Comparison of ENCODE assay signal across 8 cellular contexts in the genomic region with DNA sequence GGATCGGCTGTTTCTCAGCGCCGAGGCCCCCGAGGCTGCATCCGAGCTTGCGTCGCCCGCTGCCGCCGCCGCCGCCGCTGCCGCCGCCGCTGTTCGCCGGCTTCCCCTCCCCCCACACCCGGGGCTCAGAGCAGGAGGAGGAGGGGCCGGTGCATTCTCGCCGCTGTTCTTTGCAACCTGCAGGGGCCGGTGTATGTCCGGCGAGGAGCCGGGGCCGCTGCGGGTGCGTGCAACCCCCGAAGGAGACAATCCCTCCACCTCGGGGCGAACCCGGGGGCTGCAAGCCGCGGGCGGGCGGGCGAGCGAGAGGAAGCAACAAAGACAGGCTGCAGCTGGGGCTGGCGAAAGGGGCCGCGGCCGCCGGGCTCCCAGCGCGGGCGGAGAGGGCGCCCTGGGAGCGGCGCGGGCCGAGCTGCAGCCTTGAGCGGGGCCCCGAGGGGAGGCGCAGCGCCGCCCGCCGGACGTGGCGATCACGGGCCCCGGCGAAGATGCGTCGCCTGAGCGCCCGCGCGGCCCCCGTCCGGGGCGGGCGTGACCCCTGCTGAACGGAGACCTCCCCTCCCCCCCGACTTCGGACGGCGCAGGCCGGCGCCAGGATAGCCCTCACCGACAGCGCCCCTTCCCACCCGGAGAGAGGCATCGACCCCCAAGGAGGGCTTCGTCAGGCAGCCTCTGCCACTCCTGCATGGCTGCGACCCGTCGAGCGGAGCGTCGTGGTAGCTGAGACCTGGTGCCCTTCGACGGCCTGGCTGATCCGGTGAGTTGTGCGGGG. TPM values are rescaled to one million over a fixed set of nuclear protein-coding genes. Genes with fewer than 3 reads are reported as not detected.
A peak's percentile ranks its signal among the peaks of the same experiment; 100 is the strongest.
DNase-seq lines count a peak whose midpoint lies in the region; ATAC-seq and TF ChIP-seq lines count a peak whose summit lies in the region.

No MANE protein-coding gene starts in this region.

- TF ChIP-seq CTCF in psoas muscle (IDR thresholded peaks at IDR 0.05) = peak; percentile 28

- H3K27me3 ChIP-seq in psoas muscle (ENCODE audit: insufficient read depth in 3 of 3, low read length in 2 of 3) (no peaks in the 10 kb centered on the region), aorta (ENCODE audit: control insufficient read depth in 1 of 2, insufficient read depth in 2 of 2, low read length in 1 of 2) (no peaks in the 10 kb centered on the region)

- H3K36me3 ChIP-seq in psoas muscle (ENCODE audit: insufficient read depth in 1 of 2, low read depth in 1 of 2) = no peaks in the 10 kb centered on the region
- H3K36me3 ChIP-seq in aorta (ENCODE audit: control insufficient read depth in 1 of 2, insufficient read depth in 2 of 2, low read length in 1 of 2) = no peaks in the 10 kb centered on the region

- peak; percentile 38 for ATAC-seq in GM19035 (IDR thresholded peaks at IDR 0.05; ENCODE audit: unreplicated experiment)
- peak; percentile 4 for ATAC-seq in HG03565 (IDR thresholded peaks at IDR 0.05; ENCODE audit: unreplicated experiment)
- ATAC-seq in left cardiac atrium = peak; percentile 6
- peak; percentile 20 to 34 (median 32) for ATAC-seq in psoas muscle
- no peak for ATAC-seq in aorta (ENCODE audit: low FRiP score)

- intact Hi-C loops in left cardiac atrium (cut with DNase I) (loop anchor here (2.0 to 10.0 kb wide), 4 partner anchors 60 to 190 kb away; no protein-coding TSS in a partner anchor), psoas muscle (cut with DNase I) (no loop called here), aorta (cut with DNase I) (no loop called here)

- H3K9me3 ChIP-seq in psoas muscle (no peaks in the 10 kb centered on the region), aorta (ENCODE audit: control insufficient read depth, low read length) (no peaks in the 10 kb centered on the region)

- peaks cover 41% of the 10 kb centered on the region for H3K4me1 ChIP-seq in psoas muscle
- no peaks in the 10 kb centered on the region for H3K4me1 ChIP-seq in aorta (ENCODE audit: control insufficient read depth in 1 of 2, insufficient read depth in 2 of 2, low read length in 2 of 2)

- H3K4me3 Mint-ChIP-seq in activated naive CD4-positive, alpha-beta T cell treated with anti-CD3 and anti-CD28 coated beads, Interleukin-2, amount 10 ng/mL, durations not matched to agents 7 days and 5 days = peak overlapping the region; percentile 65

- WGBS in psoas muscle, 3 donors = 1 to 2% (median 1%) methylated on average over 46 to 96 of the region's 96 CpGs
- 1% methylated on average over 49 to 96 of the region's 96 CpGs for WGBS in aorta, 2 donors

- no peak overlapping the region for H3K27ac Mint-ChIP-seq in activated naive CD4-positive, alpha-beta T cell treated with anti-CD3 and anti-CD28 coated beads, Interleukin-2, amount 10 ng/mL, durations not matched to agents 7 days and 5 days

- CTCF ChIA-PET in activated naive CD4-positive, alpha-beta T cell treated with anti-CD3 and anti-CD28 coated beads, Interleukin-2, amount 10 ng/mL, durations not matched to agents 7 days and 5 days (lab: Charles Lee) = interaction anchor here (1.1 kb wide), 1 partner anchor 117 kb away, joined by 5 read pairs; no protein-coding TSS in a partner anchor

- H3K4me3 ChIP-seq in psoas muscle (peak overlapping the region; percentile 76), aorta (ENCODE audit: low read length in 2 of 2) (peak overlapping the region; percentile 51 to 66)

- no peaks in the 10 kb centered on the region for H3K36me3 Mint-ChIP-seq in activated naive CD4-positive, alpha-beta T cell treated with anti-CD3 and anti-CD28 coated beads, Interleukin-2, amount 10 ng/mL, durations not matched to agents 7 days and 5 days

- H3K9me3 Mint-ChIP-seq in activated naive CD4-positive, alpha-beta T cell treated with anti-CD3 and anti-CD28 coated beads, Interleukin-2, amount 10 ng/mL, durations not matched to agents 7 days and 5 days = no peaks in the 10 kb centered on the region

- DNase-seq in AG20443 (ENCODE audit: low spot score) = peak; percentile 59
- DNase-seq in RPMI7951 (ENCODE audit: low read depth) = peak; percentile 27
- DNase-seq in activated naive CD4-positive, alpha-beta T cell treated with anti-CD3 and anti-CD28 coated beads, Interleukin-2, amount 10 ng/mL, durations not matched to agents 7 days and 5 days = peak; percentile 63
- DNase-seq in left cardiac atrium = peak; percentile 62
- DNase-seq in psoas muscle = peak; percentile 70 to 84
- peak; percentile 69 to 87 for DNase-seq in aorta

- H3K4me1 Mint-ChIP-seq in activated naive CD4-positive, alpha-beta T cell treated with anti-CD3 and anti-CD28 coated beads, Interleukin-2, amount 10 ng/mL, durations not matched to agents 7 days and 5 days = peaks cover 12% of the 10 kb centered on the region

- H3K27ac ChIP-seq in psoas muscle (peak overlapping the region; percentile 84), aorta (ENCODE audit: low read depth in 1 of 2, low read length in 2 of 2) (no peak overlapping the region)

- peaks cover 85% of the 10 kb centered on the region for H3K27me3 Mint-ChIP-seq in activated naive CD4-positive, alpha-beta T cell treated with anti-CD3 and anti-CD28 coated beads, Interleukin-2, amount 10 ng/mL, durations not matched to agents 7 days and 5 days

RNA-seq across cellular contexts. Expression of a gene that starts 0.7 kb away (rescaled TPM):
- 0.24 and 0.39 TPM in 2 replicates for total RNA-seq in RPMI7951 (2014; rRNA removed; shearing (Covaris generic))
- total RNA-seq in left cardiac atrium (10 to 100 TPM; 14.5 to 21.8 TPM), psoas muscle (1 to 10 TPM; 1.8 to 6.1 (median 5.5) TPM), aorta (under 1 TPM; 0.48 to 0.52 TPM)
- polyA plus RNA-seq in psoas muscle (10 to 100 TPM in 1 of 3 donors, 1 to 10 TPM in 1, under 1 TPM in 1; 0.59 to 15.8 (median 3.3) TPM), aorta (under 1 TPM; 0.25 to 0.28 TPM)

Comparison
In these comparisons a context has a peak if more than half of its experiments do, and no peak if none do; other contexts are left out.
1. DNase-seq: peak in every context shown above with its lines; median percentile 78 in aorta; 77 in psoas muscle; 63 in activated naive CD4-positive, alpha-beta T cell treated with anti-CD3 and anti-CD28 coated beads, Interleukin-2, amount 10 ng/mL, durations not matched to agents 7 days and 5 days; 62 in left cardiac atrium; 59 in AG20443; 27 in RPMI7951.
2. intact Hi-C loops: an anchor here in left cardiac atrium (2.0 to 10.0 kb wide); none called in psoas muscle and aorta.